In the genomic region with DNA sequence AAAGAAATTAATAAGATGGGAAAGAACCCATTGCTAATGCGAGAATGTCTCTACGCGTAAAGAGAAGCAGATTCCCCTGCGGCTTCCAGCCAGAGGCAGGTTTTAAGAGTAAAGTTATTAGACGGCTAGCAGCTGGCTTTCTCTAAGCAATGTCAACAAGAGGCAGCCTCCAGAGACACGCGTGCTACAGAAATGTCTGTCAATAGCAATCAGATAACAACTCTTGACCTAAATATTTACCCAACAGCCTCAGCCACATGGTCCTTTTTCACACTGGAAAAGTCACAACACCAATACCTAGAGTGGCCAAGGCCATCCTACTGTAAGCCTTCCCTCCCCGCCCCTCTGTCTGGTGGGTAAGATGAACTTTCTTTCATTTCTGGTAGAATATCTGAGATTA, we compare ENCODE assay signal across 14 cellular contexts.
"Had no signal": no experiment of that assay in that cellular context is flagged by ENCODE, and none has a peak within 500 bp of the region (broad histone marks: within the 10 kb centered on the region; RNA-seq: fewer than 3 reads in every experiment).

No MANE protein-coding gene starts in this region.

- H3K4me3 ChIP-seq: breast epithelium, dorsolateral prefrontal cortex, lung, smooth muscle cell, tibial nerve, vagina had no signal

- H3K4me1 ChIP-seq: breast epithelium, tibial nerve, vagina had no signal

- FAIRE-seq: endometrium had no signal

- H3K36me3 ChIP-seq: breast epithelium, tibial nerve, vagina had no signal

- H3K4me2 ChIP-seq: smooth muscle cell had no signal

- H3K27ac ChIP-seq: breast epithelium, dorsolateral prefrontal cortex, tibial nerve, vagina had no signal

- H3K27me3 ChIP-seq: tibial nerve, vagina had no signal

- H3K9me3 ChIP-seq: breast epithelium, tibial nerve, vagina had no signal

- DNase-seq: activated CD8-positive, alpha-beta memory T cell treated with anti-CD3 and anti-CD28 coated beads, Interleukin-2, amount 50 U/mL, for 4 hours; activated naive CD8-positive, alpha-beta T cell treated with anti-CD3 and anti-CD28 coated beads, Interleukin-2, amount 10 ng/mL, durations not matched to agents 7 days and 5 days; activated T-cell treated with anti-CD3 and anti-CD28 coated beads, Interleukin-2, amount 50 U/mL, for 72 hours; anterior cingulate cortex; dorsolateral prefrontal cortex; midbrain; right cardiac atrium; stimulated activated naive B cell treated with anti-CD40 and anti-IgM and Interleukin-4, amounts not matched to agents 10 μg/mL and 1 μg/mL and 100 μg/mL, for 72 hours had no signal
